In genomic region chr22:27984001-27984695, GRCh38 we compare ENCODE assay signal across 12 cellular contexts.
"Had no signal": no experiment of that assay in that cellular context is flagged by ENCODE, and none has a peak within 500 bp of the region (broad histone marks: within the 10 kb centered on the region; RNA-seq: fewer than 3 reads in every experiment).

No MANE protein-coding gene starts in this region.

- DNase-seq: activated CD4-positive, alpha-beta T cell treated with anti-CD3 and anti-CD28 coated beads for 48 hours; activated naive CD4-positive, alpha-beta T cell treated with anti-CD3 and anti-CD28 coated beads, Interleukin-2, amount 10 ng/mL, durations not matched to agents 7 days and 5 days; caudate nucleus; colonic mucosa; foreskin keratinocyte; left colon; mammary epithelial cell; naive B cell; pancreas; SJCRH30; T-helper 2 cell had no signal

- H3K4me1 ChIP-seq: colonic mucosa, foreskin keratinocyte, pancreas, tibial nerve had no signal

- H3K36me3 ChIP-seq: colonic mucosa had no signal

- H3K27me3 ChIP-seq: colonic mucosa, foreskin keratinocyte, pancreas, SJCRH30, tibial nerve had no signal

- H3K4me3 ChIP-seq: colonic mucosa, pancreas, SJCRH30, tibial nerve had no signal

- H3K9me3 ChIP-seq: colonic mucosa, pancreas, SJCRH30, tibial nerve had no signal

- H3K27ac ChIP-seq: colonic mucosa, foreskin keratinocyte, pancreas, SJCRH30, tibial nerve had no signal
